ENCODE assay signal across 1 cellular context in the genomic region with DNA sequence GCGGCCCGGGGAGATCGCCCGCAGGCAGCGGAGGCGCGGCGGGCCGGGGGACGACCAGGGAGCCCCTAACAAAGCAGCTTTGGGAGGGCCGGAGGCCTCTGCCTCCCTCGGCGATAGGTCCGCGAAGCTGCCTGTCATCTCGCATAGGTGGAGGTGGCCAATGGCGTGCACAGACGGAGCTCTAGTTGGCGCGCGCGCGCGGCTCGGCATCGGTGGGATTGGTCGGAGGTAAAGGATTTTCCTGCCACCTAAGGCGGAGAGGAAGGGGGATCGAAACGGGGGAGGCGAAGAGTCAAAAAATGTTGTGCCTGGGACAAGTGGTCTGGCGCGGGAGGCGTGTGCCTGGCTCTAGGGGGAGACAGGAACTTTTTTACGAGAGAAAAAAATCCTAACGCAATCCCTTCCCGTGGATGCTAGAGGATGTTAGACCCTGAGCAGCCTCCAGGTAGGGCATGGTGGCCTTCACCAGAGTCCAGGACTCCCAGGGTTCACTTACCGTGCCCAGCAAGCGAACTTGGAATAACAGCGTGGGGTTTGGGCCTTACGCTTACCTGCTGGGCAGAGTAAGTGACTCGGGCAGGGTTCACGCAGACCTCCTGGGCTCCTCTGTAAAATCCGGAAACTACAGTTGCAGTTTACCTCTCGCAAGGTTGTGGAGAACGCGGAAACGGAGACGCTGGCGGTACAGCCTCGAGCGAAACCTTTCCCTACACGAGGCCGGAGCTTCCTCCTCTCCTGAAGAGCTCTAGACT.
A peak's percentile ranks its signal among the peaks of the same experiment; 100 is the strongest.
TF ChIP-seq lines count a peak whose summit lies in the region.

No MANE protein-coding gene starts in this region.

TF ChIP-seq in HEK293, 187 proteins besides CTCF, POLR2A, EP300 and RAD21 (continued from another document and continues in another):
- TF ChIP-seq, protein P1, sequence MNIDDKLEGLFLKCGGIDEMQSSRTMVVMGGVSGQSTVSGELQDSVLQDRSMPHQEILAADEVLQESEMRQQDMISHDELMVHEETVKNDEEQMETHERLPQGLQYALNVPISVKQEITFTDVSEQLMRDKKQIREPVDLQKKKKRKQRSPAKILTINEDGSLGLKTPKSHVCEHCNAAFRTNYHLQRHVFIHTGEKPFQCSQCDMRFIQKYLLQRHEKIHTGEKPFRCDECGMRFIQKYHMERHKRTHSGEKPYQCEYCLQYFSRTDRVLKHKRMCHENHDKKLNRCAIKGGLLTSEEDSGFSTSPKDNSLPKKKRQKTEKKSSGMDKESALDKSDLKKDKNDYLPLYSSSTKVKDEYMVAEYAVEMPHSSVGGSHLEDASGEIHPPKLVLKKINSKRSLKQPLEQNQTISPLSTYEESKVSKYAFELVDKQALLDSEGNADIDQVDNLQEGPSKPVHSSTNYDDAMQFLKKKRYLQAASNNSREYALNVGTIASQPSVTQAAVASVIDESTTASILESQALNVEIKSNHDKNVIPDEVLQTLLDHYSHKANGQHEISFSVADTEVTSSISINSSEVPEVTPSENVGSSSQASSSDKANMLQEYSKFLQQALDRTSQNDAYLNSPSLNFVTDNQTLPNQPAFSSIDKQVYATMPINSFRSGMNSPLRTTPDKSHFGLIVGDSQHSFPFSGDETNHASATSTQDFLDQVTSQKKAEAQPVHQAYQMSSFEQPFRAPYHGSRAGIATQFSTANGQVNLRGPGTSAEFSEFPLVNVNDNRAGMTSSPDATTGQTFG (tag by site-specific recombination; IDR thresholded peaks at IDR 0.05; ENCODE audit: borderline replicate concordance), result no peak
- TF ChIP-seq, protein P2, sequence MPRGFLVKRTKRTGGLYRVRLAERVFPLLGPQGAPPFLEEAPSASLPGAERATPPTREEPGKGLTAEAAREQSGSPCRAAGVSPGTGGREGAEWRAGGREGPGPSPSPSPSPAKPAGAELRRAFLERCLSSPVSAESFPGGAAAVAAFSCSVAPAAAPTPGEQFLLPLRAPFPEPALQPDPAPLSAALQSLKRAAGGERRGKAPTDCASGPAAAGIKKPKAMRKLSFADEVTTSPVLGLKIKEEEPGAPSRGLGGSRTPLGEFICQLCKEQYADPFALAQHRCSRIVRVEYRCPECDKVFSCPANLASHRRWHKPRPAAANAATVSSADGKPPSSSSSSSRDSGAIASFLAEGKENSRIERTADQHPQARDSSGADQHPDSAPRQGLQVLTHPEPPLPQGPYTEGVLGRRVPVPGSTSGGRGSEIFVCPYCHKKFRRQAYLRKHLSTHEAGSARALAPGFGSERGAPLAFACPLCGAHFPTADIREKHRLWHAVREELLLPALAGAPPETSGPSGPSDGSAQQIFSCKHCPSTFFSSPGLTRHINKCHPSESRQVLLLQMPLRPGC (tag by site-specific recombination; IDR thresholded peaks at IDR 0.05), result peak; percentile 65; the same call in 1 of the 2 replicates
- TF ChIP-seq, protein P3, sequence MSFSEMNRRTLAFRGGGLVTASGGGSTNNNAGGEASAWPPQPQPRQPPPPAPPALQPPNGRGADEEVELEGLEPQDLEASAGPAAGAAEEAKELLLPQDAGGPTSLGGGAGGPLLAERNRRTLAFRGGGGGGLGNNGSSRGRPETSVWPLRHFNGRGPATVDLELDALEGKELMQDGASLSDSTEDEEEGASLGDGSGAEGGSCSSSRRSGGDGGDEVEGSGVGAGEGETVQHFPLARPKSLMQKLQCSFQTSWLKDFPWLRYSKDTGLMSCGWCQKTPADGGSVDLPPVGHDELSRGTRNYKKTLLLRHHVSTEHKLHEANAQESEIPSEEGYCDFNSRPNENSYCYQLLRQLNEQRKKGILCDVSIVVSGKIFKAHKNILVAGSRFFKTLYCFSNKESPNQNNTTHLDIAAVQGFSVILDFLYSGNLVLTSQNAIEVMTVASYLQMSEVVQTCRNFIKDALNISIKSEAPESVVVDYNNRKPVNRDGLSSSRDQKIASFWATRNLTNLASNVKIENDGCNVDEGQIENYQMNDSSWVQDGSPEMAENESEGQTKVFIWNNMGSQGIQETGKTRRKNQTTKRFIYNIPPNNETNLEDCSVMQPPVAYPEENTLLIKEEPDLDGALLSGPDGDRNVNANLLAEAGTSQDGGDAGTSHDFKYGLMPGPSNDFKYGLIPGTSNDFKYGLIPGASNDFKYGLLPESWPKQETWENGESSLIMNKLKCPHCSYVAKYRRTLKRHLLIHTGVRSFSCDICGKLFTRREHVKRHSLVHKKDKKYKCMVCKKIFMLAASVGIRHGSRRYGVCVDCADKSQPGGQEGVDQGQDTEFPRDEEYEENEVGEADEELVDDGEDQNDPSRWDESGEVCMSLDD (tag by site-specific recombination; IDR thresholded peaks at IDR 0.05), result peak; percentile 90
- TF ChIP-seq KLF16 (tag by site-specific recombination; IDR thresholded peaks at IDR 0.05), result peak; percentile 60; the same call in 1 of the 2 replicates
- no peak for TF ChIP-seq ZNF223 (tag by site-specific recombination; IDR thresholded peaks at IDR 0.05)
- peak; percentile 64; the same call in 1 of the 2 replicates for TF ChIP-seq ZNF629 (tag by site-specific recombination; IDR thresholded peaks at IDR 0.05)
- 0 out of 2 replicates have a peak, but pooled peaks have one; percentile 24 for TF ChIP-seq REPIN1 (tag by site-specific recombination; IDR thresholded peaks at IDR 0.05; ENCODE audit: low read depth)
- peak; percentile 88 for TF ChIP-seq ZBTB48 (tag by site-specific recombination; IDR thresholded peaks at IDR 0.05)
- TF ChIP-seq, protein P4, sequence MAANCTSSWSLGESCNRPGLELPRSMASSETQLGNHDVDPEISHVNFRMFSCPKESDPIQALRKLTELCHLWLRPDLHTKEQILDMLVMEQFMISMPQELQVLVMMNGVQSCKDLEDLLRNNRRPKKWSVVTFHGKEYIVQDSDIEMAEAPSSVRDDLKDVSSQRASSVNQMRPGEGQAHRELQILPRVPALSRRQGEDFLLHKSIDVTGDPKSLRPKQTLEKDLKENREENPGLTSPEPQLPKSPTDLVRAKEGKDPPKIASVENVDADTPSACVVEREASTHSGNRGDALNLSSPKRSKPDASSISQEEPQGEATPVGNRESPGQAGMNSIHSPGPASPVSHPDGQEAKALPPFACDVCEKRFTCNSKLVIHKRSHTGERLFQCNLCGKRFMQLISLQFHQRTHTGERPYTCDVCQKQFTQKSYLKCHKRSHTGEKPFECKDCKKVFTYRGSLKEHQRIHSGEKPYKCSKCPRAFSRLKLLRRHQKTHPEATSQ (tag by site-specific recombination; IDR thresholded peaks at IDR 0.05), result peak; percentile 66; the same call in 1 of the 2 replicates
- peak; percentile 87; the same call in 1 of the 2 replicates for TF ChIP-seq ZSCAN23 (tag by site-specific recombination; IDR thresholded peaks at IDR 0.05)
- TF ChIP-seq, protein P5, sequence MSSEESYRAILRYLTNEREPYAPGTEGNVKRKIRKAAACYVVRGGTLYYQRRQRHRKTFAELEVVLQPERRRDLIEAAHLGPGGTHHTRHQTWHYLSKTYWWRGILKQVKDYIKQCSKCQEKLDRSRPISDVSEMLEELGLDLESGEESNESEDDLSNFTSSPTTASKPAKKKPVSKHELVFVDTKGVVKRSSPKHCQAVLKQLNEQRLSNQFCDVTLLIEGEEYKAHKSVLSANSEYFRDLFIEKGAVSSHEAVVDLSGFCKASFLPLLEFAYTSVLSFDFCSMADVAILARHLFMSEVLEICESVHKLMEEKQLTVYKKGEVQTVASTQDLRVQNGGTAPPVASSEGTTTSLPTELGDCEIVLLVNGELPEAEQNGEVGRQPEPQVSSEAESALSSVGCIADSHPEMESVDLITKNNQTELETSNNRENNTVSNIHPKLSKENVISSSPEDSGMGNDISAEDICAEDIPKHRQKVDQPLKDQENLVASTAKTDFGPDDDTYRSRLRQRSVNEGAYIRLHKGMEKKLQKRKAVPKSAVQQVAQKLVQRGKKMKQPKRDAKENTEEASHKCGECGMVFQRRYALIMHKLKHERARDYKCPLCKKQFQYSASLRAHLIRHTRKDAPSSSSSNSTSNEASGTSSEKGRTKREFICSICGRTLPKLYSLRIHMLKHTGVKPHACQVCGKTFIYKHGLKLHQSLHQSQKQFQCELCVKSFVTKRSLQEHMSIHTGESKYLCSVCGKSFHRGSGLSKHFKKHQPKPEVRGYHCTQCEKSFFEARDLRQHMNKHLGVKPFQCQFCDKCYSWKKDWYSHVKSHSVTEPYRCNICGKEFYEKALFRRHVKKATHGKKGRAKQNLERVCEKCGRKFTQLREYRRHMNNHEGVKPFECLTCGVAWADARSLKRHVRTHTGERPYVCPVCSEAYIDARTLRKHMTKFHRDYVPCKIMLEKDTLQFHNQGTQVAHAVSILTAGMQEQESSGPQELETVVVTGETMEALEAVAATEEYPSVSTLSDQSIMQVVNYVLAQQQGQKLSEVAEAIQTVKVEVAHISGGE (tag by site-specific recombination; conservative IDR thresholded peaks at IDR 0.05; ENCODE audit: low read depth), result no peak
- TF ChIP-seq, protein P6, sequence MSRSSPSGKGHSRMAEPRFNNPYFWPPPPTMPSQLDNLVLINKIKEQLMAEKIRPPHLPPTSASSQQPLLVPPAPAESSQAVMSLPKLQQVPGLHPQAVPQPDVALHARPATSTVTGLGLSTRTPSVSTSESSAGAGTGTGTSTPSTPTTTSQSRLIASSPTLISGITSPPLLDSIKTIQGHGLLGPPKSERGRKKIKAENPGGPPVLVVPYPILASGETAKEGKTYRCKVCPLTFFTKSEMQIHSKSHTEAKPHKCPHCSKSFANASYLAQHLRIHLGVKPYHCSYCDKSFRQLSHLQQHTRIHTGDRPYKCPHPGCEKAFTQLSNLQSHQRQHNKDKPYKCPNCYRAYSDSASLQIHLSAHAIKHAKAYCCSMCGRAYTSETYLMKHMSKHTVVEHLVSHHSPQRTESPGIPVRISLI (tag by site-specific recombination; IDR thresholded peaks at IDR 0.05), result peak; percentile 91
- 0 out of 2 replicates have a peak, but pooled peaks have one; percentile 11 for TF ChIP-seq ZNF169 (tag by site-specific recombination; IDR thresholded peaks at IDR 0.05)
- TF ChIP-seq ZBTB20 (tag by site-specific recombination; IDR thresholded peaks at IDR 0.05), result peak; percentile 84
- peak; percentile 10; the same call in 1 of the 2 replicates for TF ChIP-seq ZNF660 (tag by site-specific recombination; IDR thresholded peaks at IDR 0.05)
- no peak for TF ChIP-seq ZNF175 (tag by site-specific recombination; IDR thresholded peaks at IDR 0.05)
- TF ChIP-seq ZNF776 (tag by site-specific recombination; IDR thresholded peaks at IDR 0.05; ENCODE audit: borderline replicate concordance), result no peak
- TF ChIP-seq, protein P7, sequence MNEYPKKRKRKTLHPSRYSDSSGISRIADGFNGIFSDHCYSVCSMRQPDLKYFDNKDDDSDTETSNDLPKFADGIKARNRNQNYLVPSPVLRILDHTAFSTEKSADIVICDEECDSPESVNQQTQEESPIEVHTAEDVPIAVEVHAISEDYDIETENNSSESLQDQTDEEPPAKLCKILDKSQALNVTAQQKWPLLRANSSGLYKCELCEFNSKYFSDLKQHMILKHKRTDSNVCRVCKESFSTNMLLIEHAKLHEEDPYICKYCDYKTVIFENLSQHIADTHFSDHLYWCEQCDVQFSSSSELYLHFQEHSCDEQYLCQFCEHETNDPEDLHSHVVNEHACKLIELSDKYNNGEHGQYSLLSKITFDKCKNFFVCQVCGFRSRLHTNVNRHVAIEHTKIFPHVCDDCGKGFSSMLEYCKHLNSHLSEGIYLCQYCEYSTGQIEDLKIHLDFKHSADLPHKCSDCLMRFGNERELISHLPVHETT (tag by site-specific recombination; IDR thresholded peaks at IDR 0.05), result peak; percentile 88
- 0 out of 2 replicates have a peak, but pooled peaks have one; percentile 48 for TF ChIP-seq ZNF624 (tag by site-specific recombination; IDR thresholded peaks at IDR 0.05)
- peak; percentile 84 for TF ChIP-seq ZNF335 (tag by site-specific recombination; conservative IDR thresholded peaks at IDR 0.05)
- TF ChIP-seq, protein P8, sequence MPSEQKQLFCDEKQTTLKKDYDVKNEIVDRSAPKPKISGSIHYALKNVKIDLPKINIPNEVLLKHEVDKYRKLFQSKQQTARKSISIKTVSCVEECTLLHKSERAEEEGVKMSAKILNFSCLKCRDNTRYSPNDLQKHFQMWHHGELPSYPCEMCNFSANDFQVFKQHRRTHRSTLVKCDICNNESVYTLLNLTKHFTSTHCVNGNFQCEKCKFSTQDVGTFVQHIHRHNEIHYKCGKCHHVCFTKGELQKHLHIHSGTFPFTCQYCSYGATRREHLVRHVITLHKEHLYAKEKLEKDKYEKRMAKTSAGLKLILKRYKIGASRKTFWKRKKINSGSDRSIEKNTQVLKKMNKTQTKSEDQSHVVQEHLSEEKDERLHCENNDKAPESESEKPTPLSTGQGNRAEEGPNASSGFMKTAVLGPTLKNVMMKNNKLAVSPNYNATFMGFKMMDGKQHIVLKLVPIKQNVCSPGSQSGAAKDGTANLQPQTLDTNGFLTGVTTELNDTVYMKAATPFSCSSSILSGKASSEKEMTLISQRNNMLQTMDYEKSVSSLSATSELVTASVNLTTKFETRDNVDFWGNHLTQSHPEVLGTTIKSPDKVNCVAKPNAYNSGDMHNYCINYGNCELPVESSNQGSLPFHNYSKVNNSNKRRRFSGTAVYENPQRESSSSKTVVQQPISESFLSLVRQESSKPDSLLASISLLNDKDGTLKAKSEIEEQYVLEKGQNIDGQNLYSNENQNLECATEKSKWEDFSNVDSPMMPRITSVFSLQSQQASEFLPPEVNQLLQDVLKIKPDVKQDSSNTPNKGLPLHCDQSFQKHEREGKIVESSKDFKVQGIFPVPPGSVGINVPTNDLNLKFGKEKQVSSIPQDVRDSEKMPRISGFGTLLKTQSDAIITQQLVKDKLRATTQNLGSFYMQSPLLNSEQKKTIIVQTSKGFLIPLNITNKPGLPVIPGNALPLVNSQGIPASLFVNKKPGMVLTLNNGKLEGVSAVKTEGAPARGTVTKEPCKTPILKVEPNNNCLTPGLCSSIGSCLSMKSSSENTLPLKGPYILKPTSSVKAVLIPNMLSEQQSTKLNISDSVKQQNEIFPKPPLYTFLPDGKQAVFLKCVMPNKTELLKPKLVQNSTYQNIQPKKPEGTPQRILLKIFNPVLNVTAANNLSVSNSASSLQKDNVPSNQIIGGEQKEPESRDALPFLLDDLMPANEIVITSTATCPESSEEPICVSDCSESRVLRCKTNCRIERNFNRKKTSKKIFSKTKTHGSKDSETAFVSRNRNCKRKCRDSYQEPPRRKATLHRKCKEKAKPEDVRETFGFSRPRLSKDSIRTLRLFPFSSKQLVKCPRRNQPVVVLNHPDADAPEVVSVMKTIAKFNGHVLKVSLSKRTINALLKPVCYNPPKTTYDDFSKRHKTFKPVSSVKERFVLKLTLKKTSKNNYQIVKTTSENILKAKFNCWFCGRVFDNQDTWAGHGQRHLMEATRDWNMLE (tag by site-specific recombination; conservative IDR thresholded peaks at IDR 0.05; ENCODE audit: low read depth), result peak; percentile 14; the same call in 1 of the 2 replicates
- TF ChIP-seq, protein P9, sequence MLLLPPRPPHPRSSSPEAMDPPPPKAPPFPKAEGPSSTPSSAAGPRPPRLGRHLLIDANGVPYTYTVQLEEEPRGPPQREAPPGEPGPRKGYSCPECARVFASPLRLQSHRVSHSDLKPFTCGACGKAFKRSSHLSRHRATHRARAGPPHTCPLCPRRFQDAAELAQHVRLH (tag by site-specific recombination; IDR thresholded peaks at IDR 0.05), result no peak
- TF ChIP-seq, protein P10, sequence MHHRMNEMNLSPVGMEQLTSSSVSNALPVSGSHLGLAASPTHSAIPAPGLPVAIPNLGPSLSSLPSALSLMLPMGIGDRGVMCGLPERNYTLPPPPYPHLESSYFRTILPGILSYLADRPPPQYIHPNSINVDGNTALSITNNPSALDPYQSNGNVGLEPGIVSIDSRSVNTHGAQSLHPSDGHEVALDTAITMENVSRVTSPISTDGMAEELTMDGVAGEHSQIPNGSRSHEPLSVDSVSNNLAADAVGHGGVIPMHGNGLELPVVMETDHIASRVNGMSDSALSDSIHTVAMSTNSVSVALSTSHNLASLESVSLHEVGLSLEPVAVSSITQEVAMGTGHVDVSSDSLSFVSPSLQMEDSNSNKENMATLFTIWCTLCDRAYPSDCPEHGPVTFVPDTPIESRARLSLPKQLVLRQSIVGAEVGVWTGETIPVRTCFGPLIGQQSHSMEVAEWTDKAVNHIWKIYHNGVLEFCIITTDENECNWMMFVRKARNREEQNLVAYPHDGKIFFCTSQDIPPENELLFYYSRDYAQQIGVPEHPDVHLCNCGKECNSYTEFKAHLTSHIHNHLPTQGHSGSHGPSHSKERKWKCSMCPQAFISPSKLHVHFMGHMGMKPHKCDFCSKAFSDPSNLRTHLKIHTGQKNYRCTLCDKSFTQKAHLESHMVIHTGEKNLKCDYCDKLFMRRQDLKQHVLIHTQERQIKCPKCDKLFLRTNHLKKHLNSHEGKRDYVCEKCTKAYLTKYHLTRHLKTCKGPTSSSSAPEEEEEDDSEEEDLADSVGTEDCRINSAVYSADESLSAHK (tag by site-specific recombination; IDR thresholded peaks at IDR 0.05), result peak; percentile 47; the same call in 1 of the 2 replicates
